Comparison of ENCODE assay signal across 16 cellular contexts in genomic region chr5:14506661-14507060, GRCh38.
DNase-seq lines count a peak whose midpoint lies in the region; ATAC-seq, FAIRE-seq and TF ChIP-seq lines count a peak whose summit lies in the region.
"Had no signal": no experiment of that assay in that cellular context is flagged by ENCODE, and none has a peak within 500 bp of the region (broad histone marks: within the 10 kb centered on the region; RNA-seq: fewer than 3 reads in every experiment).

No MANE protein-coding gene starts in this region.

- no peak overlapping the region for H3K27ac ChIP-seq in GM23338 (ENCODE audit: low read depth)

- no peak overlapping the region for H3K4me2 ChIP-seq in GM23338

- no peak for ATAC-seq in GM23338
- ATAC-seq: K562 had no signal

- H4K20me1 ChIP-seq in GM23338 (replicated peaks; ENCODE audit: insufficient read depth): no peaks in the 10 kb centered on the region

- H3F3A ChIP-seq in GM23338 (replicated peaks; ENCODE audit: low read depth): no peaks in the 10 kb centered on the region

- no peaks in the 10 kb centered on the region for H3K4me1 Mint-ChIP-seq in GM23338
- no peaks in the 10 kb centered on the region for H3K4me1 Mint-ChIP-seq in endothelial cell (ENCODE audit: unreplicated experiment)
- no peaks in the 10 kb centered on the region for H3K4me1 Mint-ChIP-seq in mesothelial cell of epicardium
- H3K4me1 Mint-ChIP-seq: B cell had no signal

- peak overlapping the region; percentile 41; the same call in 1 of the 2 replicates for H3K27ac Mint-ChIP-seq in GM23338
- H3K27ac Mint-ChIP-seq in endothelial cell (ENCODE audit: unreplicated experiment): no peak overlapping the region
- no peak overlapping the region for H3K27ac Mint-ChIP-seq in mesothelial cell of epicardium
- H3K27ac Mint-ChIP-seq: B cell; CD4-positive, alpha-beta T cell had no signal

- H3K9me3 Mint-ChIP-seq in GM23338 (no peaks in the 10 kb centered on the region), endothelial cell (ENCODE audit: unreplicated experiment) (no peaks in the 10 kb centered on the region), mesothelial cell of epicardium (no peaks in the 10 kb centered on the region)
- H3K9me3 Mint-ChIP-seq: CD4-positive, alpha-beta T cell; H9 had no signal

- DNase-seq in GM23338 (ENCODE audit: low spot score) (no peak), adipocyte (ENCODE audit: low read depth) (no peak), endothelial cell (ENCODE audit: low spot score) (no peak), urothelium cell line (ENCODE audit: low spot score) (no peak), mesothelial cell of epicardium (ENCODE audit: low spot score in 2 of 2, unreplicated experiment in 2 of 2) (no peak), DMS79 (lab: John Stamatoyannopoulos, UW) (no peak)
- DNase-seq in stimulated activated CD4-positive, alpha-beta T cell treated with anti-CD3 and anti-CD28 coated beads, Interleukin-15, amount 100 ng/mL, for 24 hours: no peak
- DNase-seq: C1 segment of cervical spinal cord; Calu3; CD4-positive, alpha-beta T cell; DMS 273 treated with DMSO at 0.1 percent for 48 hours; H9 had no signal

- no peaks in the 10 kb centered on the region for H3K79me2 ChIP-seq in GM23338 (replicated peaks; ENCODE audit: insufficient read depth)

- H3K27me3 Mint-ChIP-seq in GM23338 (ENCODE audit: insufficient read depth, low read depth, poor library complexity) (peaks cover 16% of the 10 kb centered on the region), endothelial cell (ENCODE audit: unreplicated experiment) (peaks cover 18% of the 10 kb centered on the region), mesothelial cell of epicardium (ENCODE audit: low read depth) (no peaks in the 10 kb centered on the region)
- H3K27me3 Mint-ChIP-seq: B cell; CD4-positive, alpha-beta T cell had no signal

- no peaks in the 10 kb centered on the region for H3K4me1 ChIP-seq in GM23338 (ENCODE audit: insufficient read depth)
- H3K4me1 ChIP-seq in adipocyte (ENCODE audit: control insufficient read depth, insufficient read depth, low read length): peaks cover 12% of the 10 kb centered on the region

- H3K36me3 ChIP-seq in GM23338 (ENCODE audit: insufficient read depth) (peaks cover 8% of the 10 kb centered on the region; the same call in 1 of the 2 replicates), adipocyte (ENCODE audit: control insufficient read depth, insufficient read depth, low read length, severe bottlenecking) (peaks cover 71% of the 10 kb centered on the region)

- H3K4me3 ChIP-seq in GM23338 (no peak overlapping the region), adipocyte (ENCODE audit: low read length) (no peak overlapping the region)
- H3K4me3 ChIP-seq: K562 had no signal

- TF ChIP-seq CTCF in GM23338 (conservative IDR thresholded peaks at IDR 0.05; ENCODE audit: low read depth in 2 of 2) (no peak), endothelial cell (IDR thresholded peaks at IDR 0.05; ENCODE audit: unreplicated experiment) (no peak), mesothelial cell of epicardium (IDR thresholded peaks at IDR 0.05; ENCODE audit: unreplicated experiment) (no peak)

- H2AFZ ChIP-seq in GM23338: no peak overlapping the region

- no peaks in the 10 kb centered on the region for H3K27me3 ChIP-seq in GM23338 (ENCODE audit: insufficient read depth)
- H3K27me3 ChIP-seq in adipocyte (replicated peaks; ENCODE audit: control insufficient read depth, insufficient read depth, low read length): no peaks in the 10 kb centered on the region

- peak overlapping the region; percentile 18 for H3K9ac ChIP-seq in adipocyte (ENCODE audit: low read length)

- H3K9me2 ChIP-seq in GM23338 (ENCODE audit: insufficient read depth): no peaks in the 10 kb centered on the region

- H3K36me3 Mint-ChIP-seq in GM23338 (ENCODE audit: low read depth) (peaks cover 18% of the 10 kb centered on the region), endothelial cell (ENCODE audit: low read depth, unreplicated experiment) (peaks cover 39% of the 10 kb centered on the region), mesothelial cell of epicardium (peaks cover 24% of the 10 kb centered on the region)

- H3K4me3 Mint-ChIP-seq in GM23338 (no peak overlapping the region), endothelial cell (ENCODE audit: unreplicated experiment) (peak overlapping the region; percentile 34), mesothelial cell of epicardium (no peak overlapping the region)
- H3K4me3 Mint-ChIP-seq: B cell; CD4-positive, alpha-beta T cell; H9 had no signal

- H3K9me3 ChIP-seq in adipocyte (ENCODE audit: control insufficient read depth, low read length): no peaks in the 10 kb centered on the region

- FAIRE-seq in urothelium cell line (lab: Jason Lieb, UNC): peak; percentile 35
- FAIRE-seq: GM12891, GM19239, K562 had no signal

TF ChIP-seq in GM23338, 12 proteins besides CTCF, POLR2A, EP300 and RAD21:
- TF ChIP-seq NANOG (IDR thresholded peaks at IDR 0.05; ENCODE audit: borderline replicate concordance): no peak
- no peak for TF ChIP-seq ZNF331 (CRISPR knock-in tag; IDR thresholded peaks at IDR 0.05; ENCODE audit: low read depth)
- TF ChIP-seq ZNF114 (CRISPR knock-in tag; IDR thresholded peaks at IDR 0.05): no peak
- TF ChIP-seq, protein P1, sequence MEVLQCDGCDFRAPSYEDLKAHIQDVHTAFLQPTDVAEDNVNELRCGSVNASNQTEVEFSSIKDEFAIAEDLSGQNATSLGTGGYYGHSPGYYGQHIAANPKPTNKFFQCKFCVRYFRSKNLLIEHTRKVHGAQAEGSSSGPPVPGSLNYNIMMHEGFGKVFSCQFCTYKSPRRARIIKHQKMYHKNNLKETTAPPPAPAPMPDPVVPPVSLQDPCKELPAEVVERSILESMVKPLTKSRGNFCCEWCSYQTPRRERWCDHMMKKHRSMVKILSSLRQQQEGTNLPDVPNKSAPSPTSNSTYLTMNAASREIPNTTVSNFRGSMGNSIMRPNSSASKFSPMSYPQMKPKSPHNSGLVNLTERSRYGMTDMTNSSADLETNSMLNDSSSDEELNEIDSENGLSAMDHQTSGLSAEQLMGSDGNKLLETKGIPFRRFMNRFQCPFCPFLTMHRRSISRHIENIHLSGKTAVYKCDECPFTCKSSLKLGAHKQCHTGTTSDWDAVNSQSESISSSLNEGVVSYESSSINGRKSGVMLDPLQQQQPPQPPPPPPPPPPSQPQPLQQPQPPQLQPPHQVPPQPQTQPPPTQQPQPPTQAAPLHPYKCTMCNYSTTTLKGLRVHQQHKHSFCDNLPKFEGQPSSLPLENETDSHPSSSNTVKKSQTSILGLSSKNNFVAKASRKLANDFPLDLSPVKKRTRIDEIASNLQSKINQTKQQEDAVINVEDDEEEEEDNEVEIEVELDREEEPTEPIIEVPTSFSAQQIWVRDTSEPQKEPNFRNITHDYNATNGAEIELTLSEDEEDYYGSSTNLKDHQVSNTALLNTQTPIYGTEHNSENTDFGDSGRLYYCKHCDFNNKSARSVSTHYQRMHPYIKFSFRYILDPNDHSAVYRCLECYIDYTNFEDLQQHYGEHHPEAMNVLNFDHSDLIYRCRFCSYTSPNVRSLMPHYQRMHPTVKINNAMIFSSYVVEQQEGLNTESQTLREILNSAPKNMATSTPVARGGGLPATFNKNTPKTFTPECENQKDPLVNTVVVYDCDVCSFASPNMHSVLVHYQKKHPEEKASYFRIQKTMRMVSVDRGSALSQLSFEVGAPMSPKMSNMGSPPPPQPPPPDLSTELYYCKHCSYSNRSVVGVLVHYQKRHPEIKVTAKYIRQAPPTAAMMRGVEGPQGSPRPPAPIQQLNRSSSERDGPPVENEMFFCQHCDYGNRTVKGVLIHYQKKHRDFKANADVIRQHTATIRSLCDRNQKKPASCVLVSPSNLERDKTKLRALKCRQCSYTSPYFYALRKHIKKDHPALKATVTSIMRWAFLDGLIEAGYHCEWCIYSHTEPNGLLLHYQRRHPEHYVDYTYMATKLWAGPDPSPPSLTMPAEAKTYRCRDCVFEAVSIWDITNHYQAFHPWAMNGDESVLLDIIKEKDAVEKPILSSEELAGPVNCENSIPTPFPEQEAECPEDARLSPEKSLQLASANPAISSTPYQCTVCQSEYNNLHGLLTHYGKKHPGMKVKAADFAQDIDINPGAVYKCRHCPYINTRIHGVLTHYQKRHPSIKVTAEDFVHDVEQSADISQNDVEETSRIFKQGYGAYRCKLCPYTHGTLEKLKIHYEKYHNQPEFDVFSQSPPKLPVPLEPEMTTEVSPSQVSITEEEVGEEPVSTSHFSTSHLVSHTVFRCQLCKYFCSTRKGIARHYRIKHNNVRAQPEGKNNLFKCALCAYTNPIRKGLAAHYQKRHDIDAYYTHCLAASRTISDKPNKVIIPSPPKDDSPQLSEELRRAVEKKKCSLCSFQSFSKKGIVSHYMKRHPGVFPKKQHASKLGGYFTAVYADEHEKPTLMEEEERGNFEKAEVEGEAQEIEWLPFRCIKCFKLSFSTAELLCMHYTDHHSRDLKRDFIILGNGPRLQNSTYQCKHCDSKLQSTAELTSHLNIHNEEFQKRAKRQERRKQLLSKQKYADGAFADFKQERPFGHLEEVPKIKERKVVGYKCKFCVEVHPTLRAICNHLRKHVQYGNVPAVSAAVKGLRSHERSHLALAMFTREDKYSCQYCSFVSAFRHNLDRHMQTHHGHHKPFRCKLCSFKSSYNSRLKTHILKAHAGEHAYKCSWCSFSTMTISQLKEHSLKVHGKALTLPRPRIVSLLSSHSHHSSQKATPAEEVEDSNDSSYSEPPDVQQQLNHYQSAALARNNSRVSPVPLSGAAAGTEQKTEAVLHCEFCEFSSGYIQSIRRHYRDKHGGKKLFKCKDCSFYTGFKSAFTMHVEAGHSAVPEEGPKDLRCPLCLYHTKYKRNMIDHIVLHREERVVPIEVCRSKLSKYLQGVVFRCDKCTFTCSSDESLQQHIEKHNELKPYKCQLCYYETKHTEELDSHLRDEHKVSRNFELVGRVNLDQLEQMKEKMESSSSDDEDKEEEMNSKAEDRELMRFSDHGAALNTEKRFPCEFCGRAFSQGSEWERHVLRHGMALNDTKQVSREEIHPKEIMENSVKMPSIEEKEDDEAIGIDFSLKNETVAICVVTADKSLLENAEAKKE (CRISPR knock-in tag; IDR thresholded peaks at IDR 0.05): no peak
- TF ChIP-seq STAT1 (IDR thresholded peaks at IDR 0.05; ENCODE audit: unreplicated experiment): no peak
- TF ChIP-seq JUNB (IDR thresholded peaks at IDR 0.05; ENCODE audit: unreplicated experiment): no peak
- TF ChIP-seq CREB1 (CRISPR knock-in tag; IDR thresholded peaks at IDR 0.05; ENCODE audit: low read depth): no peak
- no peak for TF ChIP-seq POLR2AphosphoS5 (IDR thresholded peaks at IDR 0.05; ENCODE audit: low read depth)
TF ChIP-seq in GM23338: peak in this region for 0.
